In the genomic region with DNA sequence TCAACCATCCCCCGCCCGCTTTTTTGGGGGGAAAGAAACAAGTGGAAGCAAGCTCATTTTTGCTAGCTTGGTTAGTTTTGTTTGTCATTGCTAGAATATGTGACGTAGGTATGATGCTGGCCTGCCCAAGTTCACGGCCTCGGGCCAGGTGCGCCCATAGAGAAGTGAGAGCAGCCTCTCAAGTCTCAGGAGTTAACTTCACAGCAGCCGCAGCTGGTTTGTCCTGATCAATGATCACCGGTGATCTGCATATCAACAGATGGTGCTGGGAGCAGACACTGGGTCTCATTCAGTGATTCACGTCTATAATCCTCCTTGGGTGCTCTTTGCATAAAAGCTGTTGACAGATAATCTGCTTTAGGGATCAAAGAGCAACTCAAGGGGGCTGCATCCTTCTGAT, we compare ENCODE assay signal across 11 cellular contexts. TPM values are rescaled to one million over a fixed set of nuclear protein-coding genes. Genes with fewer than 3 reads are reported as not detected.
DNase-seq lines count a peak whose midpoint lies in the region; ATAC-seq and TF ChIP-seq lines count a peak whose summit lies in the region.
"Had no signal": no experiment of that assay in that cellular context is flagged by ENCODE, and none has a peak within 500 bp of the region (broad histone marks: within the 10 kb centered on the region; RNA-seq: fewer than 3 reads in every experiment).

No MANE protein-coding gene starts in this region.

- no peak overlapping the region for H3K27ac ChIP-seq in right atrium auricular region
- H3K27ac ChIP-seq in heart right ventricle, result no peak overlapping the region
- H3K27ac ChIP-seq: 22Rv1, HL-60 had no signal

- H3K4me1 ChIP-seq in right atrium auricular region (peaks cover 0 to 8% of the 10 kb centered on the region in 2 donors), heart right ventricle (peaks cover 0 to 9% (median 0%) of the 10 kb centered on the region in 9 donors)

- no peaks in the 10 kb centered on the region for H3K27me3 ChIP-seq in right atrium auricular region
- H3K27me3 ChIP-seq in heart right ventricle, result peaks cover 0 to 37% (median 5%) of the 10 kb centered on the region in 7 donors

- H3K36me3 ChIP-seq in right atrium auricular region, result no peaks in the 10 kb centered on the region
- H3K36me3 ChIP-seq in heart right ventricle, result no peaks in the 10 kb centered on the region

- H3K9me3 ChIP-seq in right atrium auricular region (no peaks in the 10 kb centered on the region), heart right ventricle (no peaks in the 10 kb centered on the region)

- H3K4me3 ChIP-seq in right atrium auricular region (no peak overlapping the region), heart right ventricle (no peak overlapping the region)

- ATAC-seq in heart right ventricle (no peak), HG02840 (IDR thresholded peaks at IDR 0.05; ENCODE audit: low FRiP score, unreplicated experiment) (peak; percentile 66), GM19035 (IDR thresholded peaks at IDR 0.05; ENCODE audit: unreplicated experiment) (no peak)
- ATAC-seq in stimulated activated naive CD8-positive, alpha-beta T cell treated with anti-CD3 and anti-CD28 coated beads, Interleukin-15, Interleukin-2, amounts not matched to agents 100 U/mL and 50 U/mL, for 24 hours, result no peak

- intact Hi-C loops in heart right ventricle (cut with DNase I), result loop anchor here in 9 of 10 donors (5.0 to 10.0 kb wide), 9 partner anchors 63 to 695 kb away; partner anchors contain the start of gene STOX2 (in 1 of the 9)

- 88 to 89% methylated on average over 9 of the region's 9 CpGs for WGBS in heart right ventricle, 2 donors

- no peak for TF ChIP-seq CTCF in right atrium auricular region (IDR thresholded peaks at IDR 0.05)
- no peak for TF ChIP-seq CTCF in heart right ventricle (IDR thresholded peaks at IDR 0.05)

- peak; percentile 51 for DNase-seq in right atrium auricular region (ENCODE audit: low spot score)
- DNase-seq in heart right ventricle, result no peak
- peak; percentile 73 to 86 for DNase-seq in NCI-H524 (lab: John Stamatoyannopoulos, UW)
- no peak for DNase-seq in COR-L47 (lab: John Stamatoyannopoulos, UW)
- no peak for DNase-seq in GOT3 (lab: John Stamatoyannopoulos, UW)
- no peak for DNase-seq in stimulated activated naive CD8-positive, alpha-beta T cell treated with anti-CD3 and anti-CD28 coated beads, Interleukin-15, Interleukin-2, amounts not matched to agents 100 U/mL and 50 U/mL, for 24 hours
- DNase-seq: NCI-H1048 had no signal

RNA-seq across cellular contexts. Expression of gene ENPP6, which starts 50.1 kb away (rescaled TPM):
- total RNA-seq in right atrium auricular region (not detected), heart right ventricle (under 1 TPM in 7 of 10 donors, not detected in 3; 0.05 to 0.68 (median 0.07) TPM)
- polyA plus RNA-seq in heart right ventricle, result under 1 TPM; 0.03 to 0.07 TPM

Comparison
In these comparisons a context has a peak if more than half of its experiments do, and no peak if none do; other contexts are left out.
1. DNase-seq: peak in right atrium auricular region (single experiment) and NCI-H524 (2 of 2); none in heart right ventricle (0 of 2), COR-L47 (single experiment), GOT3 (single experiment) and stimulated activated naive CD8-positive, alpha-beta T cell treated with anti-CD3 and anti-CD28 coated beads, Interleukin-15, Interleukin-2, amounts not matched to agents 100 U/mL and 50 U/mL, for 24 hours (single experiment).